25 cellular contexts compared by ENCODE assay signal in genomic region chr3:142709207-142709606, GRCh38.
"Had no signal": no experiment of that assay in that cellular context is flagged by ENCODE, and none has a peak within 500 bp of the region (broad histone marks: within the 10 kb centered on the region; RNA-seq: fewer than 3 reads in every experiment).

No MANE protein-coding gene starts in this region.

- H3K4me1 ChIP-seq: suprapubic skin, testis, thyroid gland, tibial artery, tibial nerve, transverse colon, upper lobe of left lung, upper lobe of right lung, uterus, vagina had no signal

- H3K4me3 ChIP-seq: stomach, suprapubic skin, testis, thoracic aorta, thyroid gland, tibial artery, tibial nerve, transverse colon, upper lobe of left lung, upper lobe of right lung, uterus, vagina had no signal

- H3K9me3 ChIP-seq: stomach, suprapubic skin, testis, thoracic aorta, thyroid gland, tibial artery, tibial nerve, transverse colon, upper lobe of left lung, upper lobe of right lung, uterus, vagina had no signal

- H3K36me3 ChIP-seq: suprapubic skin, thoracic aorta, thyroid gland, tibial artery, tibial nerve, upper lobe of left lung, upper lobe of right lung, uterus, vagina had no signal

- H3K27ac ChIP-seq: stomach, suprapubic skin, testis, thoracic aorta, thyroid gland, tibial artery, tibial nerve, transverse colon, upper lobe of left lung, upper lobe of right lung, uterus, vagina had no signal

- H3K27me3 ChIP-seq: stomach, suprapubic skin, testis, thyroid gland, tibial artery, tibial nerve, transverse colon, upper lobe of left lung, upper lobe of right lung, uterus, vagina had no signal

- DNase-seq: stimulated activated CD4-positive, alpha-beta T cell treated with anti-CD3 and anti-CD28 coated beads, Interleukin-2, amount 100 ng/mL, for 48 hours; stimulated activated CD4-positive, alpha-beta T cell treated with anti-CD3 and anti-CD28 coated beads, Interleukin-4, amount 100 ng/mL, for 1 hour; stimulated activated CD4-positive, alpha-beta T cell treated with anti-CD3 and anti-CD28 coated beads, Interleukin-4, amount 100 ng/mL, for 24 hours; stimulated activated CD4-positive, alpha-beta T cell treated with anti-CD3 and anti-CD28 coated beads, Interleukin-4, amount 100 ng/mL, for 4 hours; stimulated activated CD8-positive, alpha-beta memory T cell treated with anti-CD3 and anti-CD28 coated beads, Interleukin-4, amount 100 ng/mL, for 48 hours; stimulated activated naive B cell treated with anti-CD40 and anti-IgM and Interleukin-4, amounts not matched to agents 10 μg/mL and 1 μg/mL and 100 μg/mL, for 72 hours; stimulated activated naive CD4-positive, alpha-beta T cell; stimulated activated naive CD4-positive, alpha-beta T cell treated with Interleukin-2 at 50 U/mL for 16 hours; stimulated activated naive CD8-positive, alpha-beta T cell treated with anti-CD3 and anti-CD28 coated beads, Interleukin-15, amount 100 ng/mL, for 72 hours; stomach; substantia nigra; testis; thyroid gland; tibial artery; transverse colon; trophoblast cell; upper lobe of right lung; uterus had no signal

- ATAC-seq: stimulated activated effector memory CD8-positive, alpha-beta T cell treated with anti-CD3 and anti-CD28 coated beads, Interleukin-12 subunit alpha, Interleukin-12 subunit beta, amount 100 ng/mL, for 72 hours; stimulated activated memory B cell treated with anti-CD40 and anti-IgM and Interleukin-4, amounts not matched to agents 10 μg/mL and 1 μg/mL and 100 μg/mL, for 72 hours; stimulated activated naive B cell treated with anti-CD40 and anti-IgM and Interleukin-4, amounts not matched to agents 10 μg/mL and 1 μg/mL and 100 μg/mL, for 72 hours; stimulated activated naive CD8-positive, alpha-beta T cell treated with anti-CD3 and anti-CD28 coated beads, Interleukin-15, amount 100 ng/mL, for 72 hours; upper lobe of right lung had no signal
